9 cellular contexts compared by ENCODE assay signal in the genomic region with DNA sequence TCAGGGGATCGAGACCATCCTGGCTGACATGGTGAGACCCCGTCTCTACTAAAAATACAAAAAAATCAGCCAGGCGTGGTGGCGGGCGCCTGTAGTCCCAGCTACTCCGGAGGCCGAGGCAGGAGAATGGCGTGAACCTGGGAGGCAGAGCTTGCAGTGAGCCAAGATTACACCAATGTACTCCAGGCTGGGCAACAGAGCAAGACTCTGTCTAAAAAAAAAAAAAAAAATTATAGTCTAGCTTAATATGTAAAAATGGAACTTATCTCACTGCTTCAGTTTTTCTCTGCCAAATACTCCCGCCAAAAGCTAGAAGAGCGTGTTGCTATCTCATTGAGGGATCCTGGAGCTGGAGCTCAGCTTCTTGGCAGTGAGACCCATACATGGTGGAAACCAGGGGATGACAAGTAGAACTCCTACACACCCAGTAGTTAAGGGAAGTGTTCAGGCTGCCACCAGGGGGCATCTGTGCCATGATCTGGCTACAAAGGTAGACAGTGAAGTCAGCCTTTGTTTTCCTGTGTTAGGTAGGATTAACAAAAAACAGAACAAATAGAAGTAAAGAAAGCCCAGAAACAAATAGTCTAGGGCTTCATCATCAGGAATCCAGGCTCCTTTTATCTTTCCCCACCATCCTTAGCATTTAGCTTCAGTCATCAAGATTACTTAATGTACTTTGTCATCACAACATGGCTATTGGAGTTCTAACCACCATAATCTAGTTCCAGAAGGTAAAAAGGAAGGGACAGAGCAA. TPM values are rescaled to one million over a fixed set of nuclear protein-coding genes. Genes with fewer than 3 reads are reported as not detected.
A peak's percentile ranks its signal among the peaks of the same experiment; 100 is the strongest.
DNase-seq lines count a peak whose midpoint lies in the region; ATAC-seq and TF ChIP-seq lines count a peak whose summit lies in the region.
"Had no signal": no experiment of that assay in that cellular context is flagged by ENCODE, and none has a peak within 500 bp of the region (broad histone marks: within the 10 kb centered on the region; RNA-seq: fewer than 3 reads in every experiment).

No MANE protein-coding gene starts in this region.

- H3K27ac Mint-ChIP-seq in activated CD8-positive, alpha-beta memory T cell treated with anti-CD3 and anti-CD28 coated beads, Interleukin-2, amount 10 ng/mL, durations not matched to agents 7 days and 5 days: no peak overlapping the region

- no peaks in the 10 kb centered on the region for H3K4me1 ChIP-seq in mucosa of descending colon (ENCODE audit: low read depth)
- H3K4me1 ChIP-seq: BLaER1 had no signal

- H3K9me3 Mint-ChIP-seq in activated CD8-positive, alpha-beta memory T cell treated with anti-CD3 and anti-CD28 coated beads, Interleukin-2, amount 10 ng/mL, durations not matched to agents 7 days and 5 days (ENCODE audit: low read depth): no peaks in the 10 kb centered on the region

- H3K4me3 ChIP-seq in epithelial cell of esophagus (ENCODE audit: low read length): no peak overlapping the region
- no peak overlapping the region for H3K4me3 ChIP-seq in mucosa of descending colon
- H3K4me3 ChIP-seq: BLaER1 had no signal

- DNase-seq in NCI-H1436 (lab: John Stamatoyannopoulos, UW) (peak; percentile 78), NCI-H1436 treated with DMSO at 0.1 percent for 48 hours (lab: John Stamatoyannopoulos, UW) (no peak), HS-27A (ENCODE audit: low read depth) (peak; percentile 72), NOMO-1 treated with DMSO at 0.1 percent for 48 hours (lab: John Stamatoyannopoulos, UW; ENCODE audit: unreplicated experiment) (peak; percentile 88), epithelial cell of esophagus (ENCODE audit: low read depth) (peak; percentile 84), mucosa of descending colon (peak; percentile 83 to 95 (median 91))
- DNase-seq in activated CD8-positive, alpha-beta memory T cell treated with anti-CD3 and anti-CD28 coated beads, Interleukin-2, amount 10 ng/mL, durations not matched to agents 7 days and 5 days: peak; percentile 91
- peak; percentile 77 for DNase-seq in stimulated activated CD8-positive, alpha-beta memory T cell treated with anti-CD3 and anti-CD28 coated beads, Interleukin-7, amount 100 ng/mL, for 24 hours (ENCODE audit: low read depth)

- no peaks in the 10 kb centered on the region for H3K36me3 Mint-ChIP-seq in activated CD8-positive, alpha-beta memory T cell treated with anti-CD3 and anti-CD28 coated beads, Interleukin-2, amount 10 ng/mL, durations not matched to agents 7 days and 5 days

- no peaks in the 10 kb centered on the region for H3K27me3 Mint-ChIP-seq in activated CD8-positive, alpha-beta memory T cell treated with anti-CD3 and anti-CD28 coated beads, Interleukin-2, amount 10 ng/mL, durations not matched to agents 7 days and 5 days

- H3K9me3 ChIP-seq in mucosa of descending colon: no peaks in the 10 kb centered on the region
- H3K9me3 ChIP-seq: BLaER1 had no signal

- H3K36me3 ChIP-seq in mucosa of descending colon (ENCODE audit: low read depth): no peaks in the 10 kb centered on the region

- intact Hi-C loops in mucosa of descending colon (cut with DNase I, micrococcal nuclease): loop anchor here (5.0 kb wide), 1 partner anchor 64 kb away; the partner anchor contains the start of gene CCIN (in 2 of the 2)

- peaks cover 7% of the 10 kb centered on the region for H3K4me1 Mint-ChIP-seq in activated CD8-positive, alpha-beta memory T cell treated with anti-CD3 and anti-CD28 coated beads, Interleukin-2, amount 10 ng/mL, durations not matched to agents 7 days and 5 days

- TF ChIP-seq CTCF in epithelial cell of esophagus (IDR thresholded peaks at IDR 0.05; ENCODE audit: insufficient read depth, low read depth, low read length, missing control alignments) (peak; percentile 90), mucosa of descending colon (IDR thresholded peaks at IDR 0.05) (peak; percentile 39)

- CTCF ChIA-PET in activated CD8-positive, alpha-beta memory T cell treated with anti-CD3 and anti-CD28 coated beads, Interleukin-2, amount 10 ng/mL, durations not matched to agents 7 days and 5 days (lab: Charles Lee): interaction anchor here (0.7 to 12.1 kb wide), 36 partner anchors 11 to 227 kb away, joined by 3 to 295 read pairs (median 7); partner anchors contain the start of genes CCIN, CLTA and GLIPR2

- no peak overlapping the region for H3K4me3 Mint-ChIP-seq in activated CD8-positive, alpha-beta memory T cell treated with anti-CD3 and anti-CD28 coated beads, Interleukin-2, amount 10 ng/mL, durations not matched to agents 7 days and 5 days

- peak; percentile 100 for ATAC-seq in activated CD8-positive, alpha-beta memory T cell treated with anti-CD3 and anti-CD28 coated beads, Interleukin-2, amount 10 ng/mL, durations not matched to agents 7 days and 5 days
- peak; percentile 100 for ATAC-seq in mucosa of descending colon

RNA-seq across cellular contexts. Expression of gene GLIPR2, which starts 33.6 kb away (rescaled TPM):
- total RNA-seq in activated CD8-positive, alpha-beta memory T cell treated with anti-CD3 and anti-CD28 coated beads, Interleukin-2, amount 10 ng/mL, durations not matched to agents 7 days and 5 days: 10 to 100 TPM; 28.4 to 49.8 TPM
- total RNA-seq in mucosa of descending colon: 10 to 100 TPM; 28.1 to 58.4 (median 37.5) TPM
